Comparison of ENCODE assay signal across 9 cellular contexts in the genomic region with DNA sequence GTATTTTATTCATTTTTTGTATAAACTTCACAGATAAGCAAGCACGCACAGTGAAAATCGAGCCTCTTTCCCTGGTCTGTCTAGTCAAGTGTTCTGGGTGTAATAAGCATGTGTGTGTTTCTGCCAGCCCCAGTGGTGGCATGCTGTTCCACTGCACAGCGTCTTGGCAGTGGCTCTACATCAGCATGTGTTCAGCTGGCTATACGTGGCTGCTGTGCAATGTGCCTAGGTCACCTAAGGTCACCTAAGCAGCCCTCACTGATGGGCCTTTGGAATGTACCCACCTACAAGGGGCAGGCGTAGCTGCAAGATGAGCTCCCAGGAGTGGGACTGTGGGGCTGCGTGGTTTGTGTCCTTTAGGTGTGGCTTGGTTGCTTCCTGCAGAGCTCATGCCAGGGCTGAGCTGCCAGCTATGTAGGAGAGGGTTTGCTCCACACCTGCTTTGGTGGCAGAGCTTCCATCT. TPM values are rescaled to one million over a fixed set of nuclear protein-coding genes. Genes with fewer than 3 reads are reported as not detected.
DNase-seq lines count a peak whose midpoint lies in the region; ATAC-seq and TF ChIP-seq lines count a peak whose summit lies in the region.
"Had no signal": no experiment of that assay in that cellular context is flagged by ENCODE, and none has a peak within 500 bp of the region (broad histone marks: within the 10 kb centered on the region; RNA-seq: fewer than 3 reads in every experiment).

No MANE protein-coding gene starts in this region.

- DNase-seq in DND-41 = peak; percentile 63
- DNase-seq in Peyer's patch = no peak
- DNase-seq in left ventricle myocardium inferior = peak; percentile 54
- no peak for DNase-seq in omental fat pad (ENCODE audit: low spot score)
- DNase-seq in NOMO-1 (lab: John Stamatoyannopoulos, UW; ENCODE audit: unreplicated experiment in 2 of 2) = no peak

- H3K4me1 ChIP-seq in DND-41 (ENCODE audit: insufficient read depth, low read length) (peaks cover 75% of the 10 kb centered on the region), Peyer's patch (peaks cover 7 to 67% (median 24%) of the 10 kb centered on the region in 4 donors), left ventricle myocardium inferior (peaks cover 97% of the 10 kb centered on the region), rectal smooth muscle tissue (ENCODE audit: control insufficient read depth, insufficient read depth, low read length) (peaks cover 30% of the 10 kb centered on the region)

- H3K9me3 ChIP-seq in DND-41 (ENCODE audit: insufficient read depth, low read length, severe bottlenecking) (no peaks in the 10 kb centered on the region), Peyer's patch (no peaks in the 10 kb centered on the region), left ventricle myocardium inferior (replicated peaks) (no peaks in the 10 kb centered on the region)
- H3K9me3 ChIP-seq: neutrophil had no signal

- H3K9ac ChIP-seq in DND-41 (ENCODE audit: low read depth, low read length) (peak overlapping the region; percentile 10; the same call in 1 of the 2 replicates), rectal smooth muscle tissue (ENCODE audit: low read length) (no peak overlapping the region)

- TF ChIP-seq CTCF in DND-41 (IDR thresholded peaks at IDR 0.05; ENCODE audit: borderline replicate concordance, extremely low read depth, low read length, poor library complexity, severe bottlenecking) (no peak), Peyer's patch (IDR thresholded peaks at IDR 0.05) (no peak), left ventricle myocardium inferior (IDR thresholded peaks at IDR 0.05; ENCODE audit: borderline replicate concordance) (no peak), omental fat pad (IDR thresholded peaks at IDR 0.05) (no peak)

- H2AFZ ChIP-seq in DND-41 (ENCODE audit: low read depth, low read length) = no peak overlapping the region

- peaks cover 71% of the 10 kb centered on the region for H3K36me3 ChIP-seq in DND-41 (ENCODE audit: insufficient read depth, low read length)
- H3K36me3 ChIP-seq in Peyer's patch = peaks cover 0 to 13% (median 0%) of the 10 kb centered on the region in 3 donors
- H3K36me3 ChIP-seq in left ventricle myocardium inferior = peaks cover 2% of the 10 kb centered on the region
- H3K36me3 ChIP-seq in rectal smooth muscle tissue (ENCODE audit: control insufficient read depth, insufficient read depth, low read length) = peaks cover 6% of the 10 kb centered on the region
- H3K36me3 ChIP-seq: neutrophil had no signal

- H4K20me1 ChIP-seq in DND-41 (ENCODE audit: insufficient read depth, low read length) = peaks cover 84% of the 10 kb centered on the region

- H3K27me3 ChIP-seq in DND-41 (ENCODE audit: insufficient read depth, low read length, poor library complexity) = no peaks in the 10 kb centered on the region
- no peaks in the 10 kb centered on the region for H3K27me3 ChIP-seq in Peyer's patch
- no peaks in the 10 kb centered on the region for H3K27me3 ChIP-seq in left ventricle myocardium inferior (ENCODE audit: low read depth)
- H3K27me3 ChIP-seq in rectal smooth muscle tissue (ENCODE audit: control insufficient read depth, insufficient read depth, low read length) = no peaks in the 10 kb centered on the region
- H3K27me3 ChIP-seq: neutrophil had no signal

- no peak for TF ChIP-seq POLR2A in Peyer's patch (IDR thresholded peaks at IDR 0.05)

- H3K4me2 ChIP-seq in DND-41 (ENCODE audit: insufficient read depth, low read length) = peak overlapping the region; percentile 95

- H3K4me3 ChIP-seq in DND-41 (ENCODE audit: low read depth in 1 of 2, low read length in 2 of 2) (peak overlapping the region in 1 of 2 experiments; percentile 36; a peak in 2 of 4 replicates), Peyer's patch (peak overlapping the region in 1 of 4 donors; percentile 13), left ventricle myocardium inferior (peak overlapping the region; percentile 85), rectal smooth muscle tissue (ENCODE audit: low read length) (peak overlapping the region; percentile 30)

- H3K27ac ChIP-seq in DND-41 (ENCODE audit: low read length) (peak overlapping the region; percentile 59), Peyer's patch (peak overlapping the region in 3 of 4 donors; percentile 17 to 64 (median 33)), left ventricle myocardium inferior (replicated peaks) (peak overlapping the region; percentile 98), rectal smooth muscle tissue (ENCODE audit: low read depth, low read length) (no peak overlapping the region)
- H3K27ac ChIP-seq: neutrophil had no signal

- ATAC-seq in DND-41 (ENCODE audit: insufficient read depth, low read depth) = peak; percentile 62
- no peak for ATAC-seq in GM18867 (IDR thresholded peaks at IDR 0.05; ENCODE audit: unreplicated experiment)
- no peak for ATAC-seq in GM21737 (IDR thresholded peaks at IDR 0.05; ENCODE audit: unreplicated experiment)
- no peak for ATAC-seq in omental fat pad (ENCODE audit: low FRiP score)

- H3K79me2 ChIP-seq in DND-41 (ENCODE audit: insufficient read depth, low read length) = peaks cover 99% of the 10 kb centered on the region

- intact Hi-C loops in left ventricle myocardium inferior (cut with micrococcal nuclease) = no loop called here

RNA-seq across cellular contexts. Expression of gene LIMD1, which starts 4.9 kb away (rescaled TPM):
- total RNA-seq in Peyer's patch (10 to 100 TPM; 19.0 to 41.8 (median 27.8) TPM), left ventricle myocardium inferior (27.8 TPM), omental fat pad (10 to 100 TPM; 20.2 to 36.3 (median 26.2) TPM)

Comparison
In these comparisons a context has a peak if more than half of its experiments do, and no peak if none do; other contexts are left out.
1. DNase-seq: peak in DND-41 (single experiment) and left ventricle myocardium inferior (single experiment); none in Peyer's patch (0 of 3), omental fat pad (single experiment) and NOMO-1 (0 of 2).